Comparison of ENCODE assay signal across 20 cellular contexts in genomic region chr4:167144605-167145004, GRCh38.
"Had no signal": no experiment of that assay in that cellular context is flagged by ENCODE, and none has a peak within 500 bp of the region (broad histone marks: within the 10 kb centered on the region; RNA-seq: fewer than 3 reads in every experiment).

No MANE protein-coding gene starts in this region.

- H3K27ac Mint-ChIP-seq: dendritic cell treated with granulocyte-macrophage colony-stimulating factor and Interleukin-4, amounts not matched to agents 40 ng/mL and 50 ng/mL, for 4 days; effector memory CD8-positive, alpha-beta T cell; endodermal cell had no signal

- DNase-seq: colonic mucosa; cortex of kidney; dermis blood vessel endothelial cell; dorsolateral prefrontal cortex; effector CD4-positive, alpha-beta T cell; effector CD8-positive, alpha-beta T cell; effector memory CD4-positive, alpha-beta T cell; effector memory CD8-positive, alpha-beta T cell; endodermal cell; erythroblast; esophagus squamous epithelium; foreskin fibroblast; foreskin keratinocyte; foreskin melanocyte; gastrocnemius medialis; glutamatergic neuron; head of caudate nucleus; heart left ventricle; heart right ventricle had no signal

- H3K9me3 Mint-ChIP-seq: endodermal cell had no signal

- H3K27me3 Mint-ChIP-seq: dendritic cell treated with granulocyte-macrophage colony-stimulating factor and Interleukin-4, amounts not matched to agents 40 ng/mL and 50 ng/mL, for 4 days; effector memory CD8-positive, alpha-beta T cell had no signal

- H3K4me3 Mint-ChIP-seq: dendritic cell treated with granulocyte-macrophage colony-stimulating factor and Interleukin-4, amounts not matched to agents 40 ng/mL and 50 ng/mL, for 4 days; effector memory CD8-positive, alpha-beta T cell; endodermal cell had no signal
